ENCODE assay signal across 8 cellular contexts in genomic region chrX:154804957-154805695, GRCh38. TPM values are rescaled to one million over a fixed set of nuclear protein-coding genes. Genes with fewer than 3 reads are reported as not detected.
DNase-seq lines count a peak whose midpoint lies in the region; ATAC-seq and TF ChIP-seq lines count a peak whose summit lies in the region.

MPP1 (minus strand) TSS chrX:154805485; CDS start chrX:154805373, 112 bp downstream.

- peak within 1 kb of the TSS; percentile 79 for H3K4me3 ChIP-seq in coronary artery

- POLR2A ChIA-PET in activated CD4-positive, alpha-beta T cell treated with anti-CD3 and anti-CD28 coated beads, Interleukin-2, amount 10 ng/mL, durations not matched to agents 7 days and 5 days (lab: Charles Lee), result no interaction called here

- peak within 1 kb of the TSS; percentile 84 for H3K27ac Mint-ChIP-seq in activated CD4-positive, alpha-beta T cell treated with anti-CD3 and anti-CD28 coated beads, Interleukin-2, amount 10 ng/mL, durations not matched to agents 7 days and 5 days

- H3K27me3 Mint-ChIP-seq in activated CD4-positive, alpha-beta T cell treated with anti-CD3 and anti-CD28 coated beads, Interleukin-2, amount 10 ng/mL, durations not matched to agents 7 days and 5 days, result peaks cover 5% of the 10 kb centered on the region

- TF ChIP-seq CTCF in coronary artery (IDR thresholded peaks at IDR 0.05), result no peak

- peak; percentile 73 for DNase-seq in SIG-M5 treated with dmso at 0.1 percent for 504 hours (lab: John Stamatoyannopoulos, UW; ENCODE audit: unreplicated experiment)
- no peak for DNase-seq in SIG-M5 (lab: John Stamatoyannopoulos, UW)
- peak; percentile 44 for DNase-seq in NCI-H2171 (lab: John Stamatoyannopoulos, UW)
- peak; percentile 71 for DNase-seq in activated CD4-positive, alpha-beta T cell treated with anti-CD3 and anti-CD28 coated beads, Interleukin-2, amount 10 ng/mL, durations not matched to agents 7 days and 5 days
- peak; percentile 80 for DNase-seq in coronary artery (ENCODE audit: low spot score)
- DNase-seq in left lobe of liver (ENCODE audit: low spot score), result peak; percentile 83
- peak; percentile 71 to 80 for DNase-seq in stimulated activated CD4-positive, alpha-beta T cell treated with anti-CD3 and anti-CD28 coated beads, Interleukin-2, amount 100 ng/mL, for 24 hours

- H3K4me1 Mint-ChIP-seq in activated CD4-positive, alpha-beta T cell treated with anti-CD3 and anti-CD28 coated beads, Interleukin-2, amount 10 ng/mL, durations not matched to agents 7 days and 5 days, result peaks cover 56% of the 10 kb centered on the region

- no peaks in the 10 kb centered on the region for H3K36me3 Mint-ChIP-seq in activated CD4-positive, alpha-beta T cell treated with anti-CD3 and anti-CD28 coated beads, Interleukin-2, amount 10 ng/mL, durations not matched to agents 7 days and 5 days (ENCODE audit: low read depth)

- H3K27ac ChIP-seq in coronary artery, result peak within 1 kb of the TSS; percentile 42 to 81

- H3K9me3 Mint-ChIP-seq in activated CD4-positive, alpha-beta T cell treated with anti-CD3 and anti-CD28 coated beads, Interleukin-2, amount 10 ng/mL, durations not matched to agents 7 days and 5 days, result no peaks in the 10 kb centered on the region

- H3K4me3 Mint-ChIP-seq in activated CD4-positive, alpha-beta T cell treated with anti-CD3 and anti-CD28 coated beads, Interleukin-2, amount 10 ng/mL, durations not matched to agents 7 days and 5 days, result peak within 1 kb of the TSS; percentile 75

- ATAC-seq in HG02943 (IDR thresholded peaks at IDR 0.05; ENCODE audit: low read depth, unreplicated experiment) (peak; percentile 69), left lobe of liver (peak; percentile 97)

- CTCF ChIA-PET in activated CD4-positive, alpha-beta T cell treated with anti-CD3 and anti-CD28 coated beads, Interleukin-2, amount 10 ng/mL, durations not matched to agents 7 days and 5 days (lab: Charles Lee), result interaction anchor here (0.7 to 1.9 kb wide), 6 partner anchors 12 to 56 kb away, joined by 3 to 5 read pairs (median 4); no protein-coding TSS in a partner anchor

RNA-seq across cellular contexts. Expression of gene MPP1, which starts in this region (rescaled TPM):
- total RNA-seq in activated CD4-positive, alpha-beta T cell treated with anti-CD3 and anti-CD28 coated beads, Interleukin-2, amount 10 ng/mL, durations not matched to agents 7 days and 5 days, result 10 to 100 TPM; 45.0 to 48.6 TPM
- 22.9 TPM for total RNA-seq in left lobe of liver
